In genomic region chr7:74522281-74522905, GRCh38 we compare ENCODE assay signal across 18 cellular contexts.
"Had no signal": no experiment of that assay in that cellular context is flagged by ENCODE, and none has a peak within 500 bp of the region (broad histone marks: within the 10 kb centered on the region; RNA-seq: fewer than 3 reads in every experiment).

No MANE protein-coding gene starts in this region.

- H3K4me1 ChIP-seq: SJCRH30 had no signal

- H3K4me3 ChIP-seq: MG63, SJCRH30 had no signal

- DNase-seq: KBM-7, MG63, NCI-H1092, NCI-H1105 treated with DMSO at 0.1 percent for 48 hours, NCI-H1417 treated with DMSO at 0.1 percent for 48 hours, NCI-H146, NCI-H1694 treated with DMSO at 0.1 percent for 48 hours, NCI-H1930, NCI-H2081, NCI-H2107, NCI-H2227 treated with DMSO at 0.1 percent for 48 hours, NCI-H524, NCI-H526 treated with DMSO at 0.1 percent for 48 hours, NCI-H774, RPMI8226, SHP77, SJCRH30 had no signal

- H3K4me3 Mint-ChIP-seq: IgD-negative memory B cell had no signal

- H3K9me3 ChIP-seq: MG63, SJCRH30 had no signal

- H3K36me3 Mint-ChIP-seq: IgD-negative memory B cell had no signal

- H3K27me3 Mint-ChIP-seq: IgD-negative memory B cell had no signal

- H3K4me1 Mint-ChIP-seq: IgD-negative memory B cell had no signal

- H3K9me3 Mint-ChIP-seq: IgD-negative memory B cell had no signal

- H3K27ac Mint-ChIP-seq: IgD-negative memory B cell had no signal

- H3K27me3 ChIP-seq: MG63, SJCRH30 had no signal

- H3K27ac ChIP-seq: SJCRH30 had no signal
